In the genomic region with DNA sequence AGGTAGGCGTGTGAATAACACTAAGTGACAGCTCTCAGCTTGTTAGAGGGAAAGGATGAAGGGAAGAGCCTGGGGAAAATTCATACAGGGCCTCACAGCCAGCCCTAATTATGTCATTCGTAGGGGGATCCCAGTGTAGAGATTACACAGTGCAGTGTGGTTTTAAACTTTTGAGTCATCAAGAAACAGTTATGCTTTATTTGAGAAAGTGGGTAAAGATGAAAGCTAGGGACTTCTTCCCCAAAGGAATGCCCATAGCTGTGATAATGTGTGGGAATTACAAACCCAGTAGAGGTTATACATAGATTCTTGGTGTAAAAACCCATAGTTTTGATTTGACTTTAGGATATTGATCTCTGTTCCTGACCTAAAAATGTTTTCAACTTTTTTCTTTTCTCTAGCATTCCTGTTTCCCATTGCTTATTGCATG, we compare ENCODE assay signal across 10 cellular contexts. TPM values are rescaled to one million over a fixed set of nuclear protein-coding genes. Genes with fewer than 3 reads are reported as not detected.
DNase-seq lines count a peak whose midpoint lies in the region; ATAC-seq, FAIRE-seq and TF ChIP-seq lines count a peak whose summit lies in the region.
"Had no signal": no experiment of that assay in that cellular context is flagged by ENCODE, and none has a peak within 500 bp of the region (broad histone marks: within the 10 kb centered on the region; RNA-seq: fewer than 3 reads in every experiment).

No MANE protein-coding gene starts in this region.

- FAIRE-seq in GM18507 (lab: Jason Lieb, UNC) = peak; percentile 64

- H3K27ac Mint-ChIP-seq in osteocyte (ENCODE audit: unreplicated experiment) = no peak overlapping the region

- peaks cover 0 to 11% of the 10 kb centered on the region in 2 experiments for H3K36me3 ChIP-seq in mesenchymal stem cell (ENCODE audit: control insufficient read depth in 1 of 2, insufficient read depth in 2 of 2, low read depth in 1 of 2, low read length in 2 of 2)

- ATAC-seq in HG02759 (IDR thresholded peaks at IDR 0.05; ENCODE audit: unreplicated experiment) (peak; percentile 29), GM18519 (IDR thresholded peaks at IDR 0.05; ENCODE audit: low FRiP score, unreplicated experiment) (no peak)
- ATAC-seq: heart right ventricle had no signal

- H2BK15ac ChIP-seq in mesenchymal stem cell (ENCODE audit: low read depth, poor library complexity, severe bottlenecking) = no peak overlapping the region

- H3K9me3 ChIP-seq in mesenchymal stem cell (ENCODE audit: control insufficient read depth, low read length) = no peaks in the 10 kb centered on the region
- H3K9me3 ChIP-seq: heart right ventricle had no signal

- H4K91ac ChIP-seq in mesenchymal stem cell (ENCODE audit: low read length) = no peak overlapping the region

- no peak overlapping the region for H3K4me3 Mint-ChIP-seq in osteocyte (ENCODE audit: unreplicated experiment)

- no peaks in the 10 kb centered on the region for H3K9me3 Mint-ChIP-seq in osteocyte (ENCODE audit: unreplicated experiment)

- TF ChIP-seq CTCF in osteocyte (IDR thresholded peaks at IDR 0.05) (no peak), coronary artery (IDR thresholded peaks at IDR 0.05) (no peak)

- H3K4me2 ChIP-seq in mesenchymal stem cell (ENCODE audit: low read length, poor library complexity, severe bottlenecking) = no peak overlapping the region

- no peak overlapping the region for H2BK12ac ChIP-seq in mesenchymal stem cell (ENCODE audit: low read length in 2 of 2)

- H3K23ac ChIP-seq in mesenchymal stem cell (ENCODE audit: low read length in 2 of 2) = no peak overlapping the region

- H3K27ac ChIP-seq in mesenchymal stem cell (ENCODE audit: low read length, poor library complexity, severe bottlenecking) (no peak overlapping the region), coronary artery (no peak overlapping the region)
- H3K27ac ChIP-seq: heart right ventricle had no signal

- DNase-seq in GM18507 (ENCODE audit: extremely low spot score, insufficient read length, low read depth) = no peak
- peak; percentile 40 for DNase-seq in activated CD4-positive, alpha-beta T cell treated with anti-CD3 and anti-CD28 coated beads for 48 hours
- DNase-seq in mesenchymal stem cell = peak; percentile 89
- no peak for DNase-seq in hypothalamus (lab: John Stamatoyannopoulos, UW)
- no peak for DNase-seq in osteocyte (ENCODE audit: extremely low spot score, unreplicated experiment)
- no peak for DNase-seq in coronary artery (ENCODE audit: low spot score)
- DNase-seq: heart right ventricle, T1000 had no signal

- peaks cover 7% of the 10 kb centered on the region for H3K79me1 ChIP-seq in mesenchymal stem cell (replicated peaks; ENCODE audit: low read length, poor library complexity, severe bottlenecking)

- no peaks in the 10 kb centered on the region for H3K27me3 Mint-ChIP-seq in osteocyte (ENCODE audit: unreplicated experiment)

- H3K27me3 ChIP-seq in mesenchymal stem cell (ENCODE audit: control insufficient read depth in 1 of 2, insufficient read depth in 1 of 2, low read length in 2 of 2) = no peaks in the 10 kb centered on the region
- H3K27me3 ChIP-seq: heart right ventricle had no signal

- no peak overlapping the region for H3K14ac ChIP-seq in mesenchymal stem cell (ENCODE audit: low read length in 2 of 2)

- no peak overlapping the region for H2BK120ac ChIP-seq in mesenchymal stem cell (ENCODE audit: low read depth, low read length)

- H3K36me3 Mint-ChIP-seq in osteocyte (ENCODE audit: unreplicated experiment) = no peaks in the 10 kb centered on the region

- no peak overlapping the region for H4K8ac ChIP-seq in mesenchymal stem cell (ENCODE audit: low read length)

- H3K4me1 Mint-ChIP-seq in osteocyte (ENCODE audit: unreplicated experiment) = peaks cover 15% of the 10 kb centered on the region

- no peak overlapping the region for H3K4ac ChIP-seq in mesenchymal stem cell (ENCODE audit: low read depth in 1 of 2, low read length in 2 of 2)

- 67% methylated on average over 2 of the region's 2 CpGs for WGBS in mesenchymal stem cell

- H3K4me3 ChIP-seq in mesenchymal stem cell (ENCODE audit: insufficient read depth in 1 of 2, low read depth in 1 of 2, low read length in 2 of 2) = no peak overlapping the region
- H3K4me3 ChIP-seq in coronary artery = no peak overlapping the region
- H3K4me3 ChIP-seq: heart right ventricle had no signal

- no peak overlapping the region for H2AFZ ChIP-seq in mesenchymal stem cell (ENCODE audit: low read depth, low read length)

- H2AK5ac ChIP-seq in mesenchymal stem cell (ENCODE audit: low read length, severe bottlenecking) = no peak overlapping the region

- no peak overlapping the region for H2BK5ac ChIP-seq in mesenchymal stem cell (ENCODE audit: low read depth, low read length, poor library complexity, severe bottlenecking)

- H3K9ac ChIP-seq in mesenchymal stem cell (ENCODE audit: low read length) = no peak overlapping the region

- H3K18ac ChIP-seq in mesenchymal stem cell (ENCODE audit: low read depth in 1 of 2, low read length in 2 of 2) = no peak overlapping the region

- H3K4me1 ChIP-seq in mesenchymal stem cell (ENCODE audit: control insufficient read depth, insufficient read depth, low read depth, low read length) = peaks cover 5% of the 10 kb centered on the region

RNA-seq across cellular contexts. Expression of a gene that starts 1.9 kb away (rescaled TPM):
- polyA plus RNA-seq in mesenchymal stem cell (2013, experiment 1 of 2) = 5.1 TPM
- 6.3 TPM for polyA plus RNA-seq in mesenchymal stem cell (2013, experiment 2 of 2)
- total RNA-seq in osteocyte = 17.4 and 18.6 TPM in 2 replicates

RNA-seq across cellular contexts. Expression of a gene that starts 59.5 kb away (rescaled TPM):
- polyA plus RNA-seq in mesenchymal stem cell (2013, experiment 1 of 2) = 1.7 TPM
- polyA plus RNA-seq in mesenchymal stem cell (2013, experiment 2 of 2) = 1.8 TPM
- 5.0 and 6.3 TPM in 2 replicates for total RNA-seq in osteocyte

Comparison
In these comparisons a context has a peak if more than half of its experiments do, and no peak if none do; other contexts are left out.
1. DNase-seq: peak in activated CD4-positive, alpha-beta T cell treated with anti-CD3 and anti-CD28 coated beads for 48 hours (single experiment) and mesenchymal stem cell (single experiment); none in GM18507 (single experiment), hypothalamus (0 of 51), osteocyte (single experiment) and coronary artery (single experiment).